1 cellular context compared by ENCODE assay signal in the genomic region with DNA sequence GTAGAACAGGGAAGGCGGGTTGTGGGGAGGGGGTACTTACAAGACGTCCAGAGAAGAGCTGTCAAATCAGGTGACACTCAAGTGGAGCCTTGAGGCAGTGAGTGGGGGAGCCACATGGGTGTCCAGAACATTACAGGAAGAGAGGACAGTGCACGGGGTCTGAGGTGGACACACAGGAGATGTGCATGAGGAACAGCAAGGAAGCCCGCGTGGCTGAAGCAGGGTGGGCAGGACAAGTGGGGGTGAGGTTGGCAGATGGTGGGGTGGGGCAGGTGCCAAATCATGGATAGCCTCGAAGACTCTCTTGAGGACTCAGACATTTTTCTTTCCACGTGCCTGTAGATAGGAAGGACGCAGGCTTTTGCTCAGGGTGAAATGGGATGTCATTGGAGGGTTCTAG.
TF ChIP-seq lines count a peak whose summit lies in the region.

No MANE protein-coding gene starts in this region.

TF ChIP-seq in SK-N-SH, 30 proteins besides CTCF, POLR2A, EP300 and RAD21 (continued from another document):
- TF ChIP-seq ZBTB33 (IDR thresholded peaks at IDR 0.05; ENCODE audit: borderline replicate concordance, low read depth): no peak
- no peak for TF ChIP-seq REST (IDR thresholded peaks at IDR 0.05; ENCODE audit: low read depth, low read length)
- no peak for TF ChIP-seq SMC3 (IDR thresholded peaks at IDR 0.05; ENCODE audit: low read depth, low read length)
- TF ChIP-seq RCOR1 (IDR thresholded peaks at IDR 0.05; ENCODE audit: low read length): no peak
- TF ChIP-seq, protein P1, sequence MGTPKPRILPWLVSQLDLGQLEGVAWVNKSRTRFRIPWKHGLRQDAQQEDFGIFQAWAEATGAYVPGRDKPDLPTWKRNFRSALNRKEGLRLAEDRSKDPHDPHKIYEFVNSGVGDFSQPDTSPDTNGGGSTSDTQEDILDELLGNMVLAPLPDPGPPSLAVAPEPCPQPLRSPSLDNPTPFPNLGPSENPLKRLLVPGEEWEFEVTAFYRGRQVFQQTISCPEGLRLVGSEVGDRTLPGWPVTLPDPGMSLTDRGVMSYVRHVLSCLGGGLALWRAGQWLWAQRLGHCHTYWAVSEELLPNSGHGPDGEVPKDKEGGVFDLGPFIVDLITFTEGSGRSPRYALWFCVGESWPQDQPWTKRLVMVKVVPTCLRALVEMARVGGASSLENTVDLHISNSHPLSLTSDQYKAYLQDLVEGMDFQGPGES (IDR thresholded peaks at IDR 0.05; ENCODE audit: low read depth, low read length): no peak
- no peak for TF ChIP-seq GABPA (IDR thresholded peaks at IDR 0.05; ENCODE audit: low read depth)
- TF ChIP-seq TAF1 (IDR thresholded peaks at IDR 0.05; ENCODE audit: borderline replicate concordance, low read depth, low read length): no peak
- TF ChIP-seq SIN3A (IDR thresholded peaks at IDR 0.05; ENCODE audit: borderline replicate concordance, low read depth, low read length): no peak
